ENCODE assay signal across 14 cellular contexts in the genomic region with DNA sequence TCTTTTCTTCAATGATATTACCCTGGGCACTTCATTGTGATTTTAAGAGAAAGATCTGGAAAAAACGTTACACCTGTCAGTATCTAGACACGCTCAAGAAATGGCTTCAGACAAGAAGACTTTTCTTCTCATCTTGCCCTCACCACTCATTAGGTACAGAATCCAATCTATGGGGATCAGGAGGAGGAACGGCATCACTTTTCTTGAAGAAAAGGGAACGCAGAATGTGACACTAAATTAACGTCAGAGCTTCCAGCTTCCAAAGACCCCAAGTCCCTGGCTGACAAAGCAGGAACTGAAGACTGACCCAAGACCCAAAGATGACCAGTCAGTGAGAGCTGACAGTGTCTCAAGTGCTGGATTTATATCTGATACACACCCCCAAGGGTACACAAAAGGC. TPM values are rescaled to one million over a fixed set of nuclear protein-coding genes. Genes with fewer than 3 reads are reported as not detected.
A peak's percentile ranks its signal among the peaks of the same experiment; 100 is the strongest.
DNase-seq lines count a peak whose midpoint lies in the region; ATAC-seq and TF ChIP-seq lines count a peak whose summit lies in the region.
"Had no signal": no experiment of that assay in that cellular context is flagged by ENCODE, and none has a peak within 500 bp of the region (broad histone marks: within the 10 kb centered on the region; RNA-seq: fewer than 3 reads in every experiment).

No MANE protein-coding gene starts in this region.

- BruUV-seq in MCF 10A (replicated peaks; lab: Mats Ljungman, UMichigan) = no TSS peak

- TF ChIP-seq POLR2A in breast epithelium (IDR thresholded peaks at IDR 0.05) = no peak

- H3K4me1 Mint-ChIP-seq in MCF 10A (ENCODE audit: insufficient read depth, unreplicated experiment) (peaks cover 65% of the 10 kb centered on the region), WTC11 (peaks cover 92% of the 10 kb centered on the region)

- H3K9me3 Mint-ChIP-seq in MCF 10A (ENCODE audit: unreplicated experiment) (no peaks in the 10 kb centered on the region), WTC11 (no peaks in the 10 kb centered on the region)

- ATAC-seq in WTC11 (no peak), lower lobe of right lung (no peak), HG02759 (IDR thresholded peaks at IDR 0.05; ENCODE audit: unreplicated experiment) (no peak), GM18519 (IDR thresholded peaks at IDR 0.05; ENCODE audit: low FRiP score, unreplicated experiment) (no peak)

- no peak for DNase-seq in MCF 10A (ENCODE audit: unreplicated experiment)
- DNase-seq in breast epithelium (ENCODE audit: low spot score in 2 of 2) = no peak
- no peak for DNase-seq in WTC11 (ENCODE audit: low spot score)
- DNase-seq in lower lobe of right lung = no peak
- DNase-seq in tibial artery = no peak
- DNase-seq in posterior vena cava (ENCODE audit: low spot score) = no peak
- DNase-seq: activated CD4-positive, CD25-positive, alpha-beta regulatory T cell treated with anti-CD3 and anti-CD28 coated beads, Interleukin-2, amount 50 U/mL, for 72 hours; BE2C; NCI-H526 treated with DMSO at 0.1 percent for 48 hours; transverse colon had no signal

- H3K27ac Mint-ChIP-seq in MCF 10A (ENCODE audit: low read depth, unreplicated experiment) (peak overlapping the region; percentile 50), WTC11 (peak overlapping the region; percentile 83)

- H3K4me3 Mint-ChIP-seq in MCF 10A (ENCODE audit: unreplicated experiment) (peak overlapping the region; percentile 38), WTC11 (no peak overlapping the region)

- H3K4me1 ChIP-seq in breast epithelium = peaks cover 33 to 47% of the 10 kb centered on the region in 2 donors
- H3K4me1 ChIP-seq in lower lobe of right lung = peaks cover 100% of the 10 kb centered on the region
- H3K4me1 ChIP-seq in tibial artery = peaks cover 0 to 100% (median 94%) of the 10 kb centered on the region in 4 donors

- H3K36me3 Mint-ChIP-seq in MCF 10A (ENCODE audit: insufficient read depth, unreplicated experiment) (peaks cover 6% of the 10 kb centered on the region), WTC11 (no peaks in the 10 kb centered on the region)

- CTCF ChIA-PET in MCF 10A (lab: Yijun Ruan, JAX) (interaction anchor here (0.5 to 2.3 kb wide), 4 partner anchors 9 to 278 kb away, joined by 3 to 12 read pairs (median 4); no protein-coding TSS in a partner anchor), WTC11 (lab: Charles Lee) (interaction anchor here (0.6 to 1.4 kb wide), 4 partner anchors 8 to 183 kb away, joined by 3 to 6 read pairs (median 4); a partner anchor contains a TSS)

- TF ChIP-seq CTCF in MCF 10A (IDR thresholded peaks at IDR 0.05; ENCODE audit: unreplicated experiment) (no peak), breast epithelium (IDR thresholded peaks at IDR 0.05) (no peak), WTC11 (IDR thresholded peaks at IDR 0.05) (no peak), lower lobe of right lung (IDR thresholded peaks at IDR 0.05) (no peak), tibial artery (IDR thresholded peaks at IDR 0.05) (no peak)

- intact Hi-C loops in MCF 10A (cut with micrococcal nuclease) (loop anchor here (5.0 kb wide), 1 partner anchor 38 kb away; no protein-coding TSS in a partner anchor), breast epithelium (cut with DNase I; ENCODE audit: low total_unique reads) (no loop called here), lower lobe of right lung (cut with DNase I) (no loop called here), tibial artery (cut with DNase I; ENCODE audit: low total_unique reads) (no loop called here), posterior vena cava (cut with DNase I) (loop anchor here in 1 of 2 donors (5.0 kb wide), 1 partner anchor 1912 kb away; no protein-coding TSS in a partner anchor)

- H3K9me3 ChIP-seq in breast epithelium (no peaks in the 10 kb centered on the region), lower lobe of right lung (no peaks in the 10 kb centered on the region), tibial artery (no peaks in the 10 kb centered on the region)
- H3K9me3 ChIP-seq: BE2C, transverse colon had no signal

- POLR2A ChIA-PET in MCF 10A (lab: Yijun Ruan, JAX) = interaction anchor here (0.7 to 6.1 kb wide), 5 partner anchors 8 to 95 kb away, joined by 3 to 50 read pairs (median 15); a partner anchor contains a TSS
- POLR2A ChIA-PET in WTC11 (lab: Charles Lee) = no interaction called here

- H3K27me3 Mint-ChIP-seq in MCF 10A (ENCODE audit: insufficient read depth, unreplicated experiment) (no peaks in the 10 kb centered on the region), WTC11 (ENCODE audit: low read depth) (no peaks in the 10 kb centered on the region)

- H3K4me3 ChIP-seq in breast epithelium = no peak overlapping the region
- H3K4me3 ChIP-seq in lower lobe of right lung = no peak overlapping the region
- no peak overlapping the region for H3K4me3 ChIP-seq in tibial artery
- H3K4me3 ChIP-seq: transverse colon had no signal

- H3K27ac ChIP-seq in breast epithelium (peak overlapping the region in 1 of 2 donors; percentile 41), lower lobe of right lung (peak overlapping the region; percentile 12), tibial artery (peak overlapping the region; percentile 48 to 63)

- no peaks in the 10 kb centered on the region for H3K27me3 ChIP-seq in breast epithelium
- H3K27me3 ChIP-seq in lower lobe of right lung (ENCODE audit: low read depth) = no peaks in the 10 kb centered on the region
- no peaks in the 10 kb centered on the region for H3K27me3 ChIP-seq in tibial artery
- H3K27me3 ChIP-seq: BE2C, transverse colon had no signal

- H3K36me3 ChIP-seq in breast epithelium = no peaks in the 10 kb centered on the region
- no peaks in the 10 kb centered on the region for H3K36me3 ChIP-seq in lower lobe of right lung
- H3K36me3 ChIP-seq in tibial artery = no peaks in the 10 kb centered on the region
- H3K36me3 ChIP-seq: BE2C, transverse colon had no signal

TF ChIP-seq in WTC11, 78 proteins besides CTCF, POLR2A, EP300 and RAD21:
- TF ChIP-seq CREB1 (CRISPR knock-in tag; IDR thresholded peaks at IDR 0.05) = no peak
- TF ChIP-seq IRF2 (CRISPR knock-in tag; IDR thresholded peaks at IDR 0.05; ENCODE audit: borderline replicate concordance, low read depth) = no peak
- TF ChIP-seq, protein P1, sequence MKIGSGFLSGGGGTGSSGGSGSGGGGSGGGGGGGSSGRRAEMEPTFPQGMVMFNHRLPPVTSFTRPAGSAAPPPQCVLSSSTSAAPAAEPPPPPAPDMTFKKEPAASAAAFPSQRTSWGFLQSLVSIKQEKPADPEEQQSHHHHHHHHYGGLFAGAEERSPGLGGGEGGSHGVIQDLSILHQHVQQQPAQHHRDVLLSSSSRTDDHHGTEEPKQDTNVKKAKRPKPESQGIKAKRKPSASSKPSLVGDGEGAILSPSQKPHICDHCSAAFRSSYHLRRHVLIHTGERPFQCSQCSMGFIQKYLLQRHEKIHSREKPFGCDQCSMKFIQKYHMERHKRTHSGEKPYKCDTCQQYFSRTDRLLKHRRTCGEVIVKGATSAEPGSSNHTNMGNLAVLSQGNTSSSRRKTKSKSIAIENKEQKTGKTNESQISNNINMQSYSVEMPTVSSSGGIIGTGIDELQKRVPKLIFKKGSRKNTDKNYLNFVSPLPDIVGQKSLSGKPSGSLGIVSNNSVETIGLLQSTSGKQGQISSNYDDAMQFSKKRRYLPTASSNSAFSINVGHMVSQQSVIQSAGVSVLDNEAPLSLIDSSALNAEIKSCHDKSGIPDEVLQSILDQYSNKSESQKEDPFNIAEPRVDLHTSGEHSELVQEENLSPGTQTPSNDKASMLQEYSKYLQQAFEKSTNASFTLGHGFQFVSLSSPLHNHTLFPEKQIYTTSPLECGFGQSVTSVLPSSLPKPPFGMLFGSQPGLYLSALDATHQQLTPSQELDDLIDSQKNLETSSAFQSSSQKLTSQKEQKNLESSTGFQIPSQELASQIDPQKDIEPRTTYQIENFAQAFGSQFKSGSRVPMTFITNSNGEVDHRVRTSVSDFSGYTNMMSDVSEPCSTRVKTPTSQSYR (CRISPR knock-in tag; IDR thresholded peaks at IDR 0.05) = no peak
- TF ChIP-seq, protein P2, sequence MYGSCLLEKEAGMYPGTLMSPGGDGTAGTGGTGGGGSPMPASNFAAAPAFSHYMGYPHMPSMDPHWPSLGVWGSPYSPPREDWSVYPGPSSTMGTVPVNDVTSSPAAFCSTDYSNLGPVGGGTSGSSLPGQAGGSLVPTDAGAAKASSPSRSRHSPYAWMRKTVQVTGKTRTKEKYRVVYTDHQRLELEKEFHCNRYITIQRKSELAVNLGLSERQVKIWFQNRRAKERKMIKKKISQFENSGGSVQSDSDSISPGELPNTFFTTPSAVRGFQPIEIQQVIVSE (CRISPR knock-in tag; IDR thresholded peaks at IDR 0.05; ENCODE audit: borderline replicate concordance) = no peak
- TF ChIP-seq, protein P3, sequence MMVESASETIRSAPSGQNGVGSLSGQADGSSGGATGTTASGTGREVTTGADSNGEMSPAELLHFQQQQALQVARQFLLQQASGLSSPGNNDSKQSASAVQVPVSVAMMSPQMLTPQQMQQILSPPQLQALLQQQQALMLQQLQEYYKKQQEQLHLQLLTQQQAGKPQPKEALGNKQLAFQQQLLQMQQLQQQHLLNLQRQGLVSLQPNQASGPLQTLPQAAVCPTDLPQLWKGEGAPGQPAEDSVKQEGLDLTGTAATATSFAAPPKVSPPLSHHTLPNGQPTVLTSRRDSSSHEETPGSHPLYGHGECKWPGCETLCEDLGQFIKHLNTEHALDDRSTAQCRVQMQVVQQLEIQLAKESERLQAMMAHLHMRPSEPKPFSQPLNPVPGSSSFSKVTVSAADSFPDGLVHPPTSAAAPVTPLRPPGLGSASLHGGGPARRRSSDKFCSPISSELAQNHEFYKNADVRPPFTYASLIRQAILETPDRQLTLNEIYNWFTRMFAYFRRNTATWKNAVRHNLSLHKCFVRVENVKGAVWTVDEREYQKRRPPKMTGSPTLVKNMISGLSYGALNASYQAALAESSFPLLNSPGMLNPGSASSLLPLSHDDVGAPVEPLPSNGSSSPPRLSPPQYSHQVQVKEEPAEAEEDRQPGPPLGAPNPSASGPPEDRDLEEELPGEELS (CRISPR knock-in tag; IDR thresholded peaks at IDR 0.05) = no peak
- TF ChIP-seq, protein P4, sequence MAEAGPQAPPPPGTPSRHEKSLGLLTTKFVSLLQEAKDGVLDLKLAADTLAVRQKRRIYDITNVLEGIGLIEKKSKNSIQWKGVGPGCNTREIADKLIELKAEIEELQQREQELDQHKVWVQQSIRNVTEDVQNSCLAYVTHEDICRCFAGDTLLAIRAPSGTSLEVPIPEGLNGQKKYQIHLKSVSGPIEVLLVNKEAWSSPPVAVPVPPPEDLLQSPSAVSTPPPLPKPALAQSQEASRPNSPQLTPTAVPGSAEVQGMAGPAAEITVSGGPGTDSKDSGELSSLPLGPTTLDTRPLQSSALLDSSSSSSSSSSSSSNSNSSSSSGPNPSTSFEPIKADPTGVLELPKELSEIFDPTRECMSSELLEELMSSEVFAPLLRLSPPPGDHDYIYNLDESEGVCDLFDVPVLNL (CRISPR knock-in tag; IDR thresholded peaks at IDR 0.05; ENCODE audit: borderline replicate concordance, low read depth) = no peak

RNA-seq across cellular contexts. Expression of a gene that starts 48.2 kb away (rescaled TPM):
- total RNA-seq in MCF 10A (2022) (167 and 189 TPM in 2 replicates), breast epithelium (10 to 100 TPM; 25.6 to 37.5 (median 33.8) TPM), WTC11 (2021) (127 to 130 TPM (median 128 TPM) in 3 replicates), lower lobe of right lung (104 TPM), posterior vena cava (10 to 100 TPM; 77.5 to 89.6 TPM)

RNA-seq across cellular contexts. Expression of a gene that starts 51.8 kb away (rescaled TPM):
- 0.96 and 1.1 TPM in 2 replicates for total RNA-seq in MCF 10A (2022)
- under 1 TPM in 1 of 3 donors, not detected in 2; 0.29 TPM for total RNA-seq in breast epithelium
- 27.1 to 31.3 TPM (median 29.9 TPM) in 3 replicates for total RNA-seq in WTC11 (2021)
- 2.3 TPM for total RNA-seq in lower lobe of right lung
- under 1 TPM; 0.48 to 0.51 TPM for total RNA-seq in posterior vena cava
- total RNA-seq: HT-29, pulmonary artery endothelial cell, transverse colon had no signal
